Comparison of ENCODE assay signal across 23 cellular contexts in genomic region chr13:68897331-68897730, GRCh38.
"Had no signal": no experiment of that assay in that cellular context is flagged by ENCODE, and none has a peak within 500 bp of the region (broad histone marks: within the 10 kb centered on the region; RNA-seq: fewer than 3 reads in every experiment).

No MANE protein-coding gene starts in this region.

- H3K4me1 Mint-ChIP-seq: activated B cell treated with CpG ODN at 0.5 μM for 24 hours; activated naive CD8-positive, alpha-beta T cell treated with anti-CD3 and anti-CD28 coated beads, Interleukin-2, amount 50 U/mL, for 24 hours; natural killer cell had no signal

- H3K27me3 ChIP-seq: heart left ventricle, right atrium auricular region, upper lobe of left lung had no signal

- H3K9me3 ChIP-seq: pancreas, psoas muscle, right atrium auricular region, upper lobe of left lung had no signal

- H3K27ac Mint-ChIP-seq: activated B cell treated with CpG ODN at 0.5 μM for 24 hours; activated naive CD8-positive, alpha-beta T cell treated with anti-CD3 and anti-CD28 coated beads, Interleukin-2, amount 50 U/mL, for 24 hours; activated T-cell treated with anti-CD3 and anti-CD28 coated beads, Interleukin-2, amount 50 U/mL, for 72 hours; natural killer cell; T-helper 1 cell treated with Interleukin-12 subunit alpha and Interleukin-12 subunit beta and Interleukin-4 antibody, amounts not matched to agents 30 μg/mL and 1 μg/mL, for 36 hours had no signal

- ATAC-seq: activated naive CD8-positive, alpha-beta T cell treated with anti-CD3 and anti-CD28 coated beads, Interleukin-2, amount 50 U/mL, for 24 hours; activated T-cell treated with anti-CD3 and anti-CD28 coated beads, Interleukin-2, amount 50 U/mL, for 72 hours; heart left ventricle; left ventricle myocardium superior; natural killer cell; pancreas; psoas muscle; stimulated activated naive CD8-positive, alpha-beta T cell treated with anti-CD3 and anti-CD28 coated beads, Interleukin-15, Interleukin-2, amounts not matched to agents 100 U/mL and 50 U/mL, for 24 hours had no signal

- H3K36me3 Mint-ChIP-seq: natural killer cell had no signal

- H3K27me3 Mint-ChIP-seq: activated B cell treated with CpG ODN at 0.5 μM for 24 hours; activated naive CD8-positive, alpha-beta T cell treated with anti-CD3 and anti-CD28 coated beads, Interleukin-2, amount 50 U/mL, for 24 hours had no signal

- H3K27ac ChIP-seq: heart left ventricle, pancreas, psoas muscle, right atrium auricular region, upper lobe of left lung had no signal

- DNase-seq: activated B cell treated with CpG ODN at 0.5 μM for 24 hours; activated CD4-positive, alpha-beta T cell treated with anti-CD3 and anti-CD28 coated beads for 4 hours; activated CD4-positive, alpha-beta T cell treated with anti-CD3 and anti-CD28 coated beads, Interleukin-2, amount 50 U/mL, for 48 hours; activated effector memory CD4-positive, alpha-beta T cell treated with anti-CD3 and anti-CD28 coated beads, Interleukin-2, amount 50 U/mL, for 16 hours; activated naive CD4-positive, alpha-beta T cell treated with anti-CD3 and anti-CD28 coated beads, Interleukin-2, amount 50 U/mL, for 16 hours; activated naive CD8-positive, alpha-beta T cell treated with anti-CD3 and anti-CD28 coated beads, Interleukin-2, amount 50 U/mL, for 24 hours; activated T-cell treated with anti-CD3 and anti-CD28 coated beads, Interleukin-2, amount 50 U/mL, for 72 hours; cerebellar nuclear complex; cortex of kidney; heart left ventricle; kidney glomerular epithelial cell; left ventricle myocardium superior; mammary epithelial cell; midbrain; natural killer cell; pancreas; psoas muscle; stimulated activated CD4-positive, alpha-beta T cell treated with anti-CD3 and anti-CD28 coated beads, Interleukin-4, amount 100 ng/mL, for 24 hours; stimulated activated naive CD8-positive, alpha-beta T cell treated with anti-CD3 and anti-CD28 coated beads, Interleukin-15, Interleukin-2, amounts not matched to agents 100 U/mL and 50 U/mL, for 24 hours; T1000; upper lobe of left lung had no signal

- H3K4me3 Mint-ChIP-seq: activated B cell treated with CpG ODN at 0.5 μM for 24 hours; activated naive CD8-positive, alpha-beta T cell treated with anti-CD3 and anti-CD28 coated beads, Interleukin-2, amount 50 U/mL, for 24 hours; activated T-cell treated with anti-CD3 and anti-CD28 coated beads, Interleukin-2, amount 50 U/mL, for 72 hours; natural killer cell; T-helper 1 cell treated with Interleukin-12 subunit alpha and Interleukin-12 subunit beta and Interleukin-4 antibody, amounts not matched to agents 30 μg/mL and 1 μg/mL, for 36 hours had no signal

- H3K4me1 ChIP-seq: heart left ventricle, pancreas, psoas muscle, right atrium auricular region, upper lobe of left lung had no signal

- H3K4me3 ChIP-seq: heart left ventricle, pancreas, psoas muscle, right atrium auricular region, upper lobe of left lung had no signal

- H3K36me3 ChIP-seq: heart left ventricle, pancreas, right atrium auricular region, upper lobe of left lung had no signal
